Comparison of ENCODE assay signal across 32 cellular contexts in genomic region chr4:96969456-96969855, GRCh38.
"Had no signal": no experiment of that assay in that cellular context is flagged by ENCODE, and none has a peak within 500 bp of the region (broad histone marks: within the 10 kb centered on the region; RNA-seq: fewer than 3 reads in every experiment).

No MANE protein-coding gene starts in this region.

- H3K4me3 ChIP-seq: ascending aorta, cardiac muscle cell had no signal

- H3K27ac ChIP-seq: ascending aorta, cardiac muscle cell, VCaP had no signal

- DNase-seq: activated B cell treated with CpG ODN at 0.5 μM for 24 hours; activated CD4-positive, alpha-beta memory T cell treated with anti-CD3 and anti-CD28 coated beads for 36 hours; activated CD4-positive, alpha-beta T cell treated with anti-CD3 and anti-CD28 coated beads for 4 hours; activated CD4-positive, alpha-beta T cell treated with anti-CD3 and anti-CD28 coated beads, Interleukin-2, amount 10 ng/mL, durations not matched to agents 24 days and 14 days; activated CD4-positive, alpha-beta T cell treated with anti-CD3 and anti-CD28 coated beads, Interleukin-2, amount 50 U/mL, for 1 hour; activated CD4-positive, alpha-beta T cell treated with anti-CD3 and anti-CD28 coated beads, Interleukin-2, amount 50 U/mL, for 4 hours; activated CD4-positive, CD25-positive, alpha-beta regulatory T cell treated with anti-CD3 and anti-CD28 coated beads, Interleukin-2, amount 50 U/mL, for 72 hours; activated CD8-positive, alpha-beta memory T cell treated with anti-CD3 and anti-CD28 coated beads, Interleukin-2, amount 50 U/mL, for 4 hours; activated CD8-positive, alpha-beta T cell treated with anti-CD3 and anti-CD28 coated beads for 36 hours; activated effector memory CD4-positive, alpha-beta T cell treated with anti-CD3 and anti-CD28 coated beads, Interleukin-2, amount 50 U/mL, for 16 hours; activated gamma-delta T cell treated with Interleukin-2 at 50 U/mL for 16 hours; activated naive CD4-positive, alpha-beta T cell; activated naive CD4-positive, alpha-beta T cell treated with anti-CD3 and anti-CD28 coated beads for 36 hours; activated naive CD4-positive, alpha-beta T cell treated with anti-CD3 and anti-CD28 coated beads, Interleukin-2, amount 50 U/mL, for 16 hours; activated naive CD8-positive, alpha-beta T cell treated with anti-CD3 and anti-CD28 coated beads, Interleukin-2, amount 10 ng/mL, durations not matched to agents 7 days and 5 days; activated naive CD8-positive, alpha-beta T cell treated with anti-CD3 and anti-CD28 coated beads, Interleukin-2, amount 50 U/mL, for 24 hours; activated T-cell treated with anti-CD3 and anti-CD28 coated beads for 4 hours; activated T-cell treated with anti-CD3 and anti-CD28 coated beads, Interleukin-2, amount 50 U/mL, for 1 hour; activated T-cell treated with anti-CD3 and anti-CD28 coated beads, Interleukin-2, amount 50 U/mL, for 4 hours; activated T-cell treated with anti-CD3 and anti-CD28 coated beads, Interleukin-2, amount 50 U/mL, for 72 hours; amygdala; anterior cingulate cortex; caudate nucleus; cerebellar nuclear complex; T-helper 2 cell; T-helper 9 cell had no signal

- H3K36me3 ChIP-seq: ascending aorta, cardiac muscle cell had no signal

- H3K4me1 ChIP-seq: ascending aorta had no signal

- FAIRE-seq: bronchial epithelial cell, TTC549 had no signal

- ATAC-seq: activated CD8-positive, alpha-beta T cell treated with anti-CD3 and anti-CD28 coated beads for 36 hours; activated naive CD8-positive, alpha-beta T cell treated with anti-CD3 and anti-CD28 coated beads, Interleukin-2, amount 50 U/mL, for 24 hours; activated T-cell treated with anti-CD3 and anti-CD28 coated beads, Interleukin-2, amount 50 U/mL, for 4 hours; activated T-cell treated with anti-CD3 and anti-CD28 coated beads, Interleukin-2, amount 50 U/mL, for 72 hours; activated T-helper 17 cell treated with anti-CD3 and anti-CD28 coated beads, Interleukin-2, amount 50 U/mL, for 72 hours had no signal

- H3K9me3 ChIP-seq: ascending aorta had no signal

- H3K27me3 ChIP-seq: ascending aorta, cardiac muscle cell had no signal
